In genomic region chr22:50153756-50154140, GRCh38 we compare ENCODE assay signal across 16 cellular contexts. TPM values are rescaled to one million over a fixed set of nuclear protein-coding genes. Genes with fewer than 3 reads are reported as not detected.
DNase-seq lines count a peak whose midpoint lies in the region; ATAC-seq and TF ChIP-seq lines count a peak whose summit lies in the region.
"Had no signal": no experiment of that assay in that cellular context is flagged by ENCODE, and none has a peak within 500 bp of the region (broad histone marks: within the 10 kb centered on the region; RNA-seq: fewer than 3 reads in every experiment).

No MANE protein-coding gene starts in this region.

- no peak for TF ChIP-seq EP300 in SK-N-SH (IDR thresholded peaks at IDR 0.05; ENCODE audit: borderline replicate concordance in 1 of 2, low read depth in 1 of 2, low read length in 1 of 2)

- H3K27ac ChIP-seq in SK-N-SH (ENCODE audit: low read depth in 2 of 2, low read length in 1 of 2) = no peak overlapping the region
- H3K27ac ChIP-seq: 22Rv1; A549; BLaER1 treated with 17β-estradiol and CSF1 and Interleukin-3, amounts not matched to agents 10 nM and 100 nM; C4-2B had no signal

- CTCF ChIA-PET in SK-N-SH (lab: Yijun Ruan, JAX) = no interaction called here

- H3K9me3 ChIP-seq in SK-N-SH = no peaks in the 10 kb centered on the region
- H3K9me3 ChIP-seq: A549; BLaER1 treated with 17β-estradiol and CSF1 and Interleukin-3, amounts not matched to agents 10 nM and 100 nM; Caco-2 had no signal

- H3K9me2 ChIP-seq in SK-N-SH = no peaks in the 10 kb centered on the region

- H3K4me3 ChIP-seq in SK-N-SH (ENCODE audit: low read depth in 2 of 2, low read length in 1 of 2) = no peak overlapping the region
- H3K4me3 ChIP-seq: A549; BLaER1 treated with 17β-estradiol and CSF1 and Interleukin-3, amounts not matched to agents 10 nM and 100 nM had no signal

- H3K27me3 ChIP-seq in SK-N-SH (ENCODE audit: insufficient read depth) = no peaks in the 10 kb centered on the region
- H3K27me3 ChIP-seq: BLaER1 treated with 17β-estradiol and CSF1 and Interleukin-3, amounts not matched to agents 10 nM and 100 nM had no signal

- POLR2A ChIA-PET in SK-N-SH (lab: Yijun Ruan, JAX) = interaction anchor here (0.5 to 1.4 kb wide), 2 partner anchors 53 to 222 kb away, joined by 3 to 4 read pairs; no protein-coding TSS in a partner anchor

- no peaks in the 10 kb centered on the region for H3F3A ChIP-seq in SK-N-SH (replicated peaks; ENCODE audit: insufficient read depth)

- no peaks in the 10 kb centered on the region for H3K79me2 ChIP-seq in SK-N-SH (ENCODE audit: insufficient read depth)

- DNase-seq in SK-N-SH (peak; percentile 24), islet precursor cell (peak; percentile 37)
- DNase-seq: AML-193; Caco-2; Calu3; CD4-positive, alpha-beta T cell; CD8-positive, alpha-beta T cell; DMS79 treated with DMSO at 0.1 percent for 48 hours; GF-D8 had no signal

- no peak overlapping the region for H2AFZ ChIP-seq in SK-N-SH (ENCODE audit: low read depth)

- H3K4me1 ChIP-seq in SK-N-SH (ENCODE audit: control insufficient read depth in 1 of 2, insufficient read depth in 2 of 2, low read depth in 1 of 2, low read length in 1 of 2) = no peaks in the 10 kb centered on the region
- H3K4me1 ChIP-seq: A549, Caco-2 had no signal

- H3K9ac ChIP-seq in SK-N-SH = no peak overlapping the region
- H3K9ac ChIP-seq: BLaER1 treated with 17β-estradiol and CSF1 and Interleukin-3, amounts not matched to agents 10 nM and 100 nM had no signal

- TF ChIP-seq CTCF in SK-N-SH (IDR thresholded peaks at IDR 0.05) = no peak

- H3K36me3 ChIP-seq in SK-N-SH (replicated peaks in 1 of 2; ENCODE audit: control insufficient read depth in 1 of 2, insufficient read depth in 2 of 2, low read length in 1 of 2) = peaks cover 0 to 5% of the 10 kb centered on the region in 2 experiments
- H3K36me3 ChIP-seq: BLaER1 treated with 17β-estradiol and CSF1 and Interleukin-3, amounts not matched to agents 10 nM and 100 nM had no signal

- H4K20me1 ChIP-seq in SK-N-SH (ENCODE audit: insufficient read depth) = no peaks in the 10 kb centered on the region

- TF ChIP-seq RAD21 in SK-N-SH (IDR thresholded peaks at IDR 0.05; ENCODE audit: low read length) = no peak

- 91% methylated on average over 3 of the region's 7 CpGs for whole genome bisulfite sequencing in SK-N-SH (ENCODE audit: low lambda C conversion rate)

- ATAC-seq in SK-N-SH treated with all-trans-retinoic acid at 6 μM for 48 hours (no peak), GM21717 (IDR thresholded peaks at IDR 0.05; ENCODE audit: unreplicated experiment) (no peak), GM19395 (IDR thresholded peaks at IDR 0.05; ENCODE audit: unreplicated experiment) (no peak)
- ATAC-seq: A549; CD8-positive, alpha-beta T cell had no signal

- H3K4me2 ChIP-seq in SK-N-SH = no peak overlapping the region
- H3K4me2 ChIP-seq: A549; BLaER1 treated with 17β-estradiol and CSF1 and Interleukin-3, amounts not matched to agents 10 nM and 100 nM had no signal

TF ChIP-seq in SK-N-SH, 30 proteins besides CTCF, POLR2A, EP300 and RAD21 (continues in another document):
- TF ChIP-seq NFIC (IDR thresholded peaks at IDR 0.05; ENCODE audit: borderline replicate concordance) (no peak), RFX5 (IDR thresholded peaks at IDR 0.05; ENCODE audit: low read length) (no peak), FOSL2 (IDR thresholded peaks at IDR 0.05; ENCODE audit: borderline replicate concordance, low read depth) (no peak), USF1 (IDR thresholded peaks at IDR 0.05; ENCODE audit: borderline replicate concordance, low read depth) (no peak)
- TF ChIP-seq, protein P1, sequence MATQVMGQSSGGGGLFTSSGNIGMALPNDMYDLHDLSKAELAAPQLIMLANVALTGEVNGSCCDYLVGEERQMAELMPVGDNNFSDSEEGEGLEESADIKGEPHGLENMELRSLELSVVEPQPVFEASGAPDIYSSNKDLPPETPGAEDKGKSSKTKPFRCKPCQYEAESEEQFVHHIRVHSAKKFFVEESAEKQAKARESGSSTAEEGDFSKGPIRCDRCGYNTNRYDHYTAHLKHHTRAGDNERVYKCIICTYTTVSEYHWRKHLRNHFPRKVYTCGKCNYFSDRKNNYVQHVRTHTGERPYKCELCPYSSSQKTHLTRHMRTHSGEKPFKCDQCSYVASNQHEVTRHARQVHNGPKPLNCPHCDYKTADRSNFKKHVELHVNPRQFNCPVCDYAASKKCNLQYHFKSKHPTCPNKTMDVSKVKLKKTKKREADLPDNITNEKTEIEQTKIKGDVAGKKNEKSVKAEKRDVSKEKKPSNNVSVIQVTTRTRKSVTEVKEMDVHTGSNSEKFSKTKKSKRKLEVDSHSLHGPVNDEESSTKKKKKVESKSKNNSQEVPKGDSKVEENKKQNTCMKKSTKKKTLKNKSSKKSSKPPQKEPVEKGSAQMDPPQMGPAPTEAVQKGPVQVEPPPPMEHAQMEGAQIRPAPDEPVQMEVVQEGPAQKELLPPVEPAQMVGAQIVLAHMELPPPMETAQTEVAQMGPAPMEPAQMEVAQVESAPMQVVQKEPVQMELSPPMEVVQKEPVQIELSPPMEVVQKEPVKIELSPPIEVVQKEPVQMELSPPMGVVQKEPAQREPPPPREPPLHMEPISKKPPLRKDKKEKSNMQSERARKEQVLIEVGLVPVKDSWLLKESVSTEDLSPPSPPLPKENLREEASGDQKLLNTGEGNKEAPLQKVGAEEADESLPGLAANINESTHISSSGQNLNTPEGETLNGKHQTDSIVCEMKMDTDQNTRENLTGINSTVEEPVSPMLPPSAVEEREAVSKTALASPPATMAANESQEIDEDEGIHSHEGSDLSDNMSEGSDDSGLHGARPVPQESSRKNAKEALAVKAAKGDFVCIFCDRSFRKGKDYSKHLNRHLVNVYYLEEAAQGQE (IDR thresholded peaks at IDR 0.05; ENCODE audit: low read depth, low read length) = no peak

TF ChIP-seq in SK-N-SH treated with all-trans-retinoic acid at 6 μM for 48 hours, 23 proteins besides CTCF, POLR2A, EP300 and RAD21 (continues in another document):
- no peak for TF ChIP-seq ZNF70 (CRISPR knock-in tag; IDR thresholded peaks at IDR 0.05)
- TF ChIP-seq ISL1 (CRISPR knock-in tag; IDR thresholded peaks at IDR 0.05) = no peak
- TF ChIP-seq, protein P2, sequence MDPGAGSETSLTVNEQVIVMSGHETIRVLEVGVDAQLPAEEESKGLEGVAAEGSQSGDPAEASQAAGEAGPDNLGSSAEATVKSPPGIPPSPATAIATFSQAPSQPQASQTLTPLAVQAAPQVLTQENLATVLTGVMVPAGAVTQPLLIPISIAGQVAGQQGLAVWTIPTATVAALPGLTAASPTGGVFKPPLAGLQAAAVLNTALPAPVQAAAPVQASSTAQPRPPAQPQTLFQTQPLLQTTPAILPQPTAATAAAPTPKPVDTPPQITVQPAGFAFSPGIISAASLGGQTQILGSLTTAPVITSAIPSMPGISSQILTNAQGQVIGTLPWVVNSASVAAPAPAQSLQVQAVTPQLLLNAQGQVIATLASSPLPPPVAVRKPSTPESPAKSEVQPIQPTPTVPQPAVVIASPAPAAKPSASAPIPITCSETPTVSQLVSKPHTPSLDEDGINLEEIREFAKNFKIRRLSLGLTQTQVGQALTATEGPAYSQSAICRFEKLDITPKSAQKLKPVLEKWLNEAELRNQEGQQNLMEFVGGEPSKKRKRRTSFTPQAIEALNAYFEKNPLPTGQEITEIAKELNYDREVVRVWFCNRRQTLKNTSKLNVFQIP (CRISPR knock-in tag; IDR thresholded peaks at IDR 0.05; ENCODE audit: borderline replicate concordance, low read depth) = no peak
- no peak for TF ChIP-seq ZFP3 (CRISPR knock-in tag; IDR thresholded peaks at IDR 0.05)
- no peak for TF ChIP-seq ZNF8 (CRISPR knock-in tag; IDR thresholded peaks at IDR 0.05)
- TF ChIP-seq, protein P3, sequence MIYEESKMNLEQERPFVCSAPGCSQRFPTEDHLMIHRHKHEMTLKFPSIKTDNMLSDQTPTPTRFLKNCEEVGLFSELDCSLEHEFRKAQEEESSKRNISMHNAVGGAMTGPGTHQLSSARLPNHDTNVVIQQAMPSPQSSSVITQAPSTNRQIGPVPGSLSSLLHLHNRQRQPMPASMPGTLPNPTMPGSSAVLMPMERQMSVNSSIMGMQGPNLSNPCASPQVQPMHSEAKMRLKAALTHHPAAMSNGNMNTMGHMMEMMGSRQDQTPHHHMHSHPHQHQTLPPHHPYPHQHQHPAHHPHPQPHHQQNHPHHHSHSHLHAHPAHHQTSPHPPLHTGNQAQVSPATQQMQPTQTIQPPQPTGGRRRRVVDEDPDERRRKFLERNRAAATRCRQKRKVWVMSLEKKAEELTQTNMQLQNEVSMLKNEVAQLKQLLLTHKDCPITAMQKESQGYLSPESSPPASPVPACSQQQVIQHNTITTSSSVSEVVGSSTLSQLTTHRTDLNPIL (CRISPR knock-in tag; IDR thresholded peaks at IDR 0.05; ENCODE audit: low read depth) = no peak
- TF ChIP-seq PPARA (CRISPR knock-in tag; IDR thresholded peaks at IDR 0.05; ENCODE audit: borderline replicate concordance) = no peak
- TF ChIP-seq ZFP30 (CRISPR knock-in tag; IDR thresholded peaks at IDR 0.05) = no peak
- no peak for TF ChIP-seq SNAI2 (CRISPR knock-in tag; IDR thresholded peaks at IDR 0.05)

RNA-seq across cellular contexts. Expression of gene PANX2, which starts 16.8 kb away (rescaled TPM):
- polyA plus RNA-seq in SK-N-SH (2012; rRNA removed) = 1.3 and 2.4 TPM in 2 replicates
- 1.5 and 2.4 TPM in 2 replicates for polyA plus RNA-seq in SK-N-SH (2012; cell fraction: cytosol; rRNA removed)
- 7.8 and 11.2 TPM in 2 replicates for polyA plus RNA-seq in SK-N-SH (2012; cell fraction: nucleus; rRNA removed)

RNA-seq across cellular contexts. Expression of gene TRABD, which starts 32.0 kb away (rescaled TPM):
- 36.7 and 50.6 TPM in 2 replicates for polyA plus RNA-seq in SK-N-SH (2012; rRNA removed)
- polyA plus RNA-seq in SK-N-SH (2012; cell fraction: cytosol; rRNA removed) = 16.1 and 28.8 TPM in 2 replicates
- polyA plus RNA-seq in SK-N-SH (2012; cell fraction: nucleus; rRNA removed) = 246 and 320 TPM in 2 replicates

RNA-seq across cellular contexts. Expression of gene SELENOO, which starts 47.1 kb away (rescaled TPM):
- 23.3 and 26.7 TPM in 2 replicates for polyA plus RNA-seq in SK-N-SH (2012; rRNA removed)
- 6.7 and 11.5 TPM in 2 replicates for polyA plus RNA-seq in SK-N-SH (2012; cell fraction: cytosol; rRNA removed)
- 121 and 176 TPM in 2 replicates for polyA plus RNA-seq in SK-N-SH (2012; cell fraction: nucleus; rRNA removed)
